1 cellular context compared by ENCODE assay signal in genomic region chr12:33536431-33536830, GRCh38.
TF ChIP-seq lines count a peak whose summit lies in the region.

No MANE protein-coding gene starts in this region.

TF ChIP-seq in H1, 55 proteins besides CTCF, POLR2A, EP300 and RAD21 (continued from another document):
- TF ChIP-seq USF2 (IDR thresholded peaks at IDR 0.05; ENCODE audit: low read length) (no peak), NRF1 (IDR thresholded peaks at IDR 0.05; ENCODE audit: low read depth, low read length) (no peak), CHD2 (IDR thresholded peaks at IDR 0.05; ENCODE audit: low read length) (no peak)
